In the genomic region with DNA sequence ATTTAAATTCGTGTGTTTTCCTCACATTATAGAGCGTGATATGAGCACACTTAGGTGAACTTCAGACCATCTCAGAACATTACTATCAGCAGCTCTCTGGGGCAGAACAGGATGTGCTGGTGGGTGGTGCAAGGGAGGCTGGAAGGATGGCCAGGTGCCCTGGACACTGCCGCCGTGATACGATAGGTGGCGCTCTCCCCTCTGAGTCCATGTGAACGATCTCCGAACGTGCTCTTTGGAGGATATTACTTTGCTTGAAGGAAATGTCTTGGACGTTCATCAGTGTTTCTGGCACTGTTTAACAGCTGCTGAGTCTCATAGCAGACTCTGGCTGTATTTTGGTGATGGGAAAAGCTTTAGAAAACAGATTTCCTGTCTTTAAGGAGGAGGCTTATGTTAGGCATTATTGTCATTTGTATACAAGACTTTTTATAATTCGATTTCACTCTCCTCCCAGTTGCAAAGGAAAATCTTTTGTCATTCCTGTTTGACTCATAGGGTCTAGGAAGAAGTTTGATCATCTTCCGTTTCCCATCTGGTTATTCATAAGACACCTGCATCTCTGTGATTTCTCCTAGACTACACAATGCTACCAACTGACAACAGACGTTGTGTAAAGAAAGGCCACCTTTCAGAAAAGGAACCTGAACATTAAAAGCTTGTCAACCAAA, we compare ENCODE assay signal across 8 cellular contexts.
DNase-seq lines count a peak whose midpoint lies in the region; ATAC-seq and TF ChIP-seq lines count a peak whose summit lies in the region.

No MANE protein-coding gene starts in this region.

- no peak overlapping the region for H3K18ac ChIP-seq in H9 (ENCODE audit: insufficient read length, low read depth, low read length)

- H3K23me2 ChIP-seq in H9 (ENCODE audit: insufficient read length, low read depth, low read length, poor library complexity, severe bottlenecking), result no peaks in the 10 kb centered on the region

- no peak overlapping the region for H2AK5ac ChIP-seq in H9 (ENCODE audit: insufficient read length, low read length)

- H4K91ac ChIP-seq in H9 (ENCODE audit: insufficient read length, low read depth, low read length), result no peak overlapping the region

- no peak overlapping the region for H3K4me3 ChIP-seq in LNCaP clone FGC (ENCODE audit: low read depth, low read length)
- no peak overlapping the region for H3K4me3 ChIP-seq in transverse colon

- H2BK120ac ChIP-seq in H9 (ENCODE audit: low read depth, low read length, poor library complexity, severe bottlenecking), result no peak overlapping the region

- no peak overlapping the region for H4K5ac ChIP-seq in H9 (ENCODE audit: insufficient read length, low read depth, low read length)

- no peak overlapping the region for H3K27ac Mint-ChIP-seq in activated CD8-positive, alpha-beta memory T cell treated with anti-CD3 and anti-CD28 coated beads, Interleukin-2, amount 10 ng/mL, durations not matched to agents 7 days and 5 days
- H3K27ac Mint-ChIP-seq in H9 (peak overlapping the region; percentile 62 to 97 (median 62); a peak in 4 of 7 replicates), MCF 10A (ENCODE audit: low read depth, unreplicated experiment) (no peak overlapping the region)

- H3K4me3 Mint-ChIP-seq in activated CD8-positive, alpha-beta memory T cell treated with anti-CD3 and anti-CD28 coated beads, Interleukin-2, amount 10 ng/mL, durations not matched to agents 7 days and 5 days, result no peak overlapping the region
- H3K4me3 Mint-ChIP-seq in H9 (peak overlapping the region in 1 of 2 experiments; percentile 28; a peak in 1 of 5 replicates), MCF 10A (ENCODE audit: unreplicated experiment) (no peak overlapping the region)

- in situ Hi-C loops in transverse colon (cut with MboI; ENCODE audit: low pct_ligation_motif_present in 1 of 4, low pct_unique_long_range_greater_than_20kb in 1 of 4, low sequenced_read_pairs in 3 of 4), result loop anchor here in 1 of 4 donors (25.0 kb wide), 1 partner anchor 348 kb away; no protein-coding TSS in a partner anchor

- H3K27ac ChIP-seq in H9 (ENCODE audit: insufficient read length, low read depth, low read length) (no peak overlapping the region), transverse colon (no peak overlapping the region)

- peak; percentile 98 for TF ChIP-seq CTCF in H9 (conservative IDR thresholded peaks at IDR 0.05)
- TF ChIP-seq CTCF in LNCaP clone FGC (IDR thresholded peaks at IDR 0.05; ENCODE audit: control insufficient read depth, extremely low read depth, insufficient read depth), result peak; percentile 59
- peak; percentile 30 for TF ChIP-seq CTCF in MCF 10A (IDR thresholded peaks at IDR 0.05; ENCODE audit: unreplicated experiment)
- peak; percentile 74 to 89 (median 85) for TF ChIP-seq CTCF in transverse colon (IDR thresholded peaks at IDR 0.05)

- H3K79me2 ChIP-seq in H9 (ENCODE audit: insufficient read depth, low read length), result no peaks in the 10 kb centered on the region

- no CpG with 5 or more reads among the region's 13 CpGs for WGBS in H9 (ENCODE audit: extremely low coverage, insufficient read length, low lambda C conversion rate)
- 18 to 41% methylated on average over 5 to 13 of the region's 13 CpGs for WGBS in transverse colon (ENCODE audit: low coverage in 1 of 2), 2 donors

- no peaks in the 10 kb centered on the region for H3K27me3 Mint-ChIP-seq in activated CD8-positive, alpha-beta memory T cell treated with anti-CD3 and anti-CD28 coated beads, Interleukin-2, amount 10 ng/mL, durations not matched to agents 7 days and 5 days
- H3K27me3 Mint-ChIP-seq in H9 (ENCODE audit: low read depth), result no peaks in the 10 kb centered on the region
- H3K27me3 Mint-ChIP-seq in MCF 10A (ENCODE audit: insufficient read depth, unreplicated experiment), result no peaks in the 10 kb centered on the region

- no peaks in the 10 kb centered on the region for H3K4me1 Mint-ChIP-seq in activated CD8-positive, alpha-beta memory T cell treated with anti-CD3 and anti-CD28 coated beads, Interleukin-2, amount 10 ng/mL, durations not matched to agents 7 days and 5 days
- H3K4me1 Mint-ChIP-seq in H9, result peaks cover 48% of the 10 kb centered on the region in 2 experiments
- H3K4me1 Mint-ChIP-seq in MCF 10A (ENCODE audit: insufficient read depth, unreplicated experiment), result no peaks in the 10 kb centered on the region

- BruUV-seq in MCF 10A (replicated peaks; lab: Mats Ljungman, UMichigan), result no TSS peak

- peak; percentile 40 for DNase-seq in activated CD8-positive, alpha-beta memory T cell treated with anti-CD3 and anti-CD28 coated beads, Interleukin-2, amount 10 ng/mL, durations not matched to agents 7 days and 5 days
- no peak for DNase-seq in activated CD8-positive, alpha-beta memory T cell treated with anti-CD3 and anti-CD28 coated beads, Interleukin-2, amount 50 U/mL, for 4 hours
- peak; percentile 85 for DNase-seq in H9
- no peak for DNase-seq in LNCaP clone FGC (ENCODE audit: low read depth)
- peak; percentile 23 for DNase-seq in MCF 10A (ENCODE audit: unreplicated experiment)
- peak; percentile 18 for DNase-seq in kidney glomerular epithelial cell (lab: John Stamatoyannopoulos, UW)
- DNase-seq in transverse colon, result peak; percentile 85
- DNase-seq in epidermal melanocyte (ENCODE audit: insufficient read length, low spot score), result no peak

- no peak overlapping the region for H2BK15ac ChIP-seq in H9 (ENCODE audit: low read depth, low read length)

- H3K9me3 Mint-ChIP-seq in activated CD8-positive, alpha-beta memory T cell treated with anti-CD3 and anti-CD28 coated beads, Interleukin-2, amount 10 ng/mL, durations not matched to agents 7 days and 5 days (ENCODE audit: low read depth), result peaks cover 2% of the 10 kb centered on the region
- H3K9me3 Mint-ChIP-seq in H9 (no peaks in the 10 kb centered on the region), MCF 10A (ENCODE audit: unreplicated experiment) (no peaks in the 10 kb centered on the region)

- no peak for ATAC-seq in activated CD8-positive, alpha-beta memory T cell treated with anti-CD3 and anti-CD28 coated beads, Interleukin-2, amount 10 ng/mL, durations not matched to agents 7 days and 5 days

- no peaks in the 10 kb centered on the region for H3K36me3 ChIP-seq in transverse colon

- no peak for TF ChIP-seq POLR2A in transverse colon (IDR thresholded peaks at IDR 0.05)

- H3K14ac ChIP-seq in H9 (ENCODE audit: insufficient read depth, low read length), result no peak overlapping the region

- no peak overlapping the region for H3K56ac ChIP-seq in H9 (ENCODE audit: insufficient read length, low read depth, low read length)

- H4K8ac ChIP-seq in H9 (replicated peaks; ENCODE audit: insufficient read length, low read depth, low read length), result no peak overlapping the region

- H3K27me3 ChIP-seq in H9 (ENCODE audit: insufficient read depth, low read length) (no peaks in the 10 kb centered on the region), transverse colon (no peaks in the 10 kb centered on the region)

- no peak overlapping the region for H2BK12ac ChIP-seq in H9 (ENCODE audit: insufficient read length, low read depth, low read length)

- H3K9me3 ChIP-seq in H9 (ENCODE audit: control insufficient read depth, low read depth, low read length), result no peaks in the 10 kb centered on the region
- no peaks in the 10 kb centered on the region for H3K9me3 ChIP-seq in transverse colon

- H3K4me1 ChIP-seq in H9 (ENCODE audit: insufficient read depth, low read length) (peaks cover 4% of the 10 kb centered on the region; the same call in 1 of the 2 replicates), transverse colon (peaks cover 0 to 5% (median 2%) of the 10 kb centered on the region in 4 donors)

- H3K79me1 ChIP-seq in H9 (ENCODE audit: insufficient read depth, low read depth, low read length, poor library complexity, severe bottlenecking), result no peaks in the 10 kb centered on the region

- no peak overlapping the region for H3K4ac ChIP-seq in H9 (ENCODE audit: low read depth, low read length)

- H3K9ac ChIP-seq in H9 (ENCODE audit: extremely low read depth, insufficient read length, low read length), result no peak overlapping the region

- no peak overlapping the region for H3K4me2 ChIP-seq in H9 (ENCODE audit: insufficient read depth, insufficient read length, low read length)

- CTCF ChIA-PET in activated CD8-positive, alpha-beta memory T cell treated with anti-CD3 and anti-CD28 coated beads, Interleukin-2, amount 10 ng/mL, durations not matched to agents 7 days and 5 days (lab: Charles Lee), result no interaction called here
- CTCF ChIA-PET in MCF 10A (lab: Yijun Ruan, JAX), result no interaction called here

- intact Hi-C loops in MCF 10A (cut with micrococcal nuclease), result no loop called here
- intact Hi-C loops in transverse colon (cut with DNase I; ENCODE audit: low total_unique reads), result no loop called here

- H4K20me1 ChIP-seq in H9 (ENCODE audit: control insufficient read depth, insufficient read depth, insufficient read length), result no peaks in the 10 kb centered on the region

- no peak overlapping the region for H2AFZ ChIP-seq in H9 (ENCODE audit: low read length)

- no peak overlapping the region for H2BK20ac ChIP-seq in H9 (ENCODE audit: low read depth, low read length, poor library complexity, severe bottlenecking)

- no peak overlapping the region for H3T11ph ChIP-seq in H9 (ENCODE audit: low read length)

- no peak overlapping the region for H2BK5ac ChIP-seq in H9 (ENCODE audit: insufficient read length, low read length)

- TF ChIP-seq EP300 in transverse colon (IDR thresholded peaks at IDR 0.05; ENCODE audit: low read depth), result no peak

- no peak overlapping the region for H3K23ac ChIP-seq in H9 (ENCODE audit: insufficient read length, low read depth, low read length)

- POLR2A ChIA-PET in MCF 10A (lab: Yijun Ruan, JAX), result interaction anchor here (1.2 kb wide), 1 partner anchor 1165 kb away, joined by 4 read pairs; no protein-coding TSS in a partner anchor

- H3K36me3 Mint-ChIP-seq in activated CD8-positive, alpha-beta memory T cell treated with anti-CD3 and anti-CD28 coated beads, Interleukin-2, amount 10 ng/mL, durations not matched to agents 7 days and 5 days, result no peaks in the 10 kb centered on the region
- no peaks in the 10 kb centered on the region for H3K36me3 Mint-ChIP-seq in H9 (ENCODE audit: insufficient read depth in 1 of 3, low read depth in 3 of 3)
- no peaks in the 10 kb centered on the region for H3K36me3 Mint-ChIP-seq in MCF 10A (ENCODE audit: insufficient read depth, unreplicated experiment)

Comparison
In these comparisons a context has a peak if more than half of its experiments do, and no peak if none do; other contexts are left out.
1. DNase-seq: peak in activated CD8-positive, alpha-beta memory T cell treated with anti-CD3 and anti-CD28 coated beads, Interleukin-2, amount 10 ng/mL, durations not matched to agents 7 days and 5 days (single experiment), H9 (single experiment), MCF 10A (single experiment), kidney glomerular epithelial cell (single experiment) and transverse colon (single experiment); none in activated CD8-positive, alpha-beta memory T cell treated with anti-CD3 and anti-CD28 coated beads, Interleukin-2, amount 50 U/mL, for 4 hours (single experiment), LNCaP clone FGC (single experiment) and epidermal melanocyte (single experiment).
2. H3K27ac Mint-ChIP-seq: peak in H9 (3 of 3); none in activated CD8-positive, alpha-beta memory T cell treated with anti-CD3 and anti-CD28 coated beads, Interleukin-2, amount 10 ng/mL, durations not matched to agents 7 days and 5 days (single experiment) and MCF 10A (single experiment).
3. CTCF ChIP-seq: peak in every context shown above with its lines; median percentile 98 in H9; 85 in transverse colon; 59 in LNCaP clone FGC; 30 in MCF 10A.